8 cellular contexts compared by ENCODE assay signal in the genomic region with DNA sequence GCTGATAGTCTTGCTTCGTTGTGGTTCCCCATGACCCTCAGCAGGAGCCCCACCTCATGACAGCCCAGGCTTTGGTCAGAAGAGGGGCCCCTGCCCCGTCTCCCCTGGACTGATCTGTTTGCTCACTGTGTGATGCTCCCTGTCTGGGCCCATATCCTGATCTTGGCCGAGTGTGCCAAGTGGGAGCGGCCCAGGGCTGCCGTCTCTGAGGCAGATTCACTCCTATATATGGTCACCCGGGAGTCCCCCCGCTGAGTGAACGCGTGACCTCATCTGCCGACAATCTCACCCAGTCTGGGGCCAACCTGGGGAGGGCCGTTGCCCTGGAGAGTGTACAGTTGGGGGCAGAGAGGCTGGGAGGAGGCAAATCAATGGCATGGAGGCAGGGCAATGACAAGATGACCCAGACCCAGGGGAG. TPM values are rescaled to one million over a fixed set of nuclear protein-coding genes. Genes with fewer than 3 reads are reported as not detected.
A peak's percentile ranks its signal among the peaks of the same experiment; 100 is the strongest.
DNase-seq lines count a peak whose midpoint lies in the region; ATAC-seq and TF ChIP-seq lines count a peak whose summit lies in the region.

No MANE protein-coding gene starts in this region.

- H3K27ac ChIP-seq in duodenal mucosa (ENCODE audit: low read depth, low read length) (peak overlapping the region; percentile 54), lung (ENCODE audit: low read depth in 1 of 2, low read length in 1 of 2) (peak overlapping the region; percentile 62 to 76), urinary bladder (ENCODE audit: low read depth) (peak overlapping the region; percentile 83)

- no peak for TF ChIP-seq CTCF in lung (IDR thresholded peaks at IDR 0.05; ENCODE audit: control extremely low read depth, extremely low read depth)

- H3K4me3 ChIP-seq in duodenal mucosa (ENCODE audit: low read depth in 1 of 2, low read length in 2 of 2) (no peak overlapping the region), lung (no peak overlapping the region), urinary bladder (ENCODE audit: low read depth, low read length) (no peak overlapping the region)

- H3K9me3 ChIP-seq in duodenal mucosa (ENCODE audit: control insufficient read depth in 1 of 2, low read length in 2 of 2) (no peaks in the 10 kb centered on the region), lung (ENCODE audit: control insufficient read depth in 2 of 2, insufficient read depth in 1 of 2, low read length in 1 of 2) (no peaks in the 10 kb centered on the region)

- no peak overlapping the region for H3K9ac ChIP-seq in duodenal mucosa (ENCODE audit: low read depth in 1 of 2, low read length in 2 of 2)

- peak; percentile 47 for DNase-seq in activated CD8-positive, alpha-beta memory T cell treated with anti-CD3 and anti-CD28 coated beads for 24 hours
- no peak for DNase-seq in activated CD8-positive, alpha-beta memory T cell treated with anti-CD3 and anti-CD28 coated beads, Interleukin-2, amount 50 U/mL, for 4 hours
- DNase-seq in lung (ENCODE audit: low spot score) (no peak), NCI-H2171 treated with DMSO at 0.1 percent for 48 hours (lab: John Stamatoyannopoulos, UW) (no peak)

- H3K4me1 ChIP-seq in duodenal mucosa (ENCODE audit: control insufficient read depth in 1 of 2, insufficient read depth in 2 of 2, low read length in 2 of 2) (peaks cover 8 to 25% of the 10 kb centered on the region in 2 donors), lung (ENCODE audit: control insufficient read depth in 2 of 2, insufficient read depth in 2 of 2, low read length in 2 of 2) (peaks cover 13 to 14% of the 10 kb centered on the region in 2 donors), urinary bladder (ENCODE audit: insufficient read depth) (peaks cover 2% of the 10 kb centered on the region)

- H3K27me3 ChIP-seq in duodenal mucosa (ENCODE audit: control insufficient read depth in 1 of 2, insufficient read depth in 2 of 2, low read length in 2 of 2) = no peaks in the 10 kb centered on the region
- no peaks in the 10 kb centered on the region for H3K27me3 ChIP-seq in lung (ENCODE audit: control insufficient read depth, insufficient read depth)

- WGBS in lung, 2 donors = 67 to 84% methylated on average over 11 of the region's 11 CpGs
- WGBS in urinary bladder = 22% methylated on average over 11 of the region's 11 CpGs

- H3K36me3 ChIP-seq in duodenal mucosa (ENCODE audit: control insufficient read depth in 1 of 2, insufficient read depth in 2 of 2, low read length in 2 of 2) (no peaks in the 10 kb centered on the region), lung (ENCODE audit: control insufficient read depth in 2 of 2, insufficient read depth in 2 of 2, low read length in 2 of 2) (peaks cover 0 to 11% of the 10 kb centered on the region in 2 donors), urinary bladder (ENCODE audit: insufficient read depth) (no peaks in the 10 kb centered on the region)

- ATAC-seq in lung (ENCODE audit: insufficient read depth, low FRiP score) = peak; percentile 25
- ATAC-seq in HG03097 (IDR thresholded peaks at IDR 0.05; ENCODE audit: low FRiP score, unreplicated experiment) = no peak
- ATAC-seq in HG02623 (IDR thresholded peaks at IDR 0.05; ENCODE audit: unreplicated experiment) = no peak

RNA-seq across cellular contexts. Expression of a gene that starts 34.5 kb away (rescaled TPM):
- total RNA-seq in lung (10 to 100 TPM; 22.0 to 57.8 TPM), urinary bladder (17.4 TPM)
- polyA plus RNA-seq in lung (10 to 100 TPM; 21.7 to 96.8 TPM), urinary bladder (39.4 TPM)
